10 cellular contexts compared by ENCODE assay signal in the genomic region with DNA sequence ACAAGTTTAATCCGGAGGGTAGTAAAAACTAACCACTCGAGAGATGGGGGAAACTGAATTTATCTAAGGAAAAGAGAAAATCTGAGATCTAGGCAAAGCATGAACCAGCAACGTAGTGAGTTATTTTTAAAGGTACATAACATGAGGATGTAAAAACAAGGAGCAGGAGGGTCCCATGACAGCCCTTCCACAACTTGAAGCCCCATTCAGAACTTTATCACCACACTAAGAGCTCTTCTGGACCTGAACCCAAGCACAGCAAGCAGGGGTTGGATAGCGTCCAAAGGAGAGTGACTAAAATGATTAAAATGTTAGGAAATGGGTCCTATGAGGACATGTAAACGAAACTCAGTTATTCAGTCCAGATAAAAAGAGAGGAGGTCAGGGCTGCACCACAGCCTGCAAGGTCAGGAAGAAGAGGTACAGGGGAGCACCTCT. TPM values are rescaled to one million over a fixed set of nuclear protein-coding genes. Genes with fewer than 3 reads are reported as not detected.
A peak's percentile ranks its signal among the peaks of the same experiment; 100 is the strongest.
DNase-seq lines count a peak whose midpoint lies in the region; ATAC-seq and TF ChIP-seq lines count a peak whose summit lies in the region.
"Had no signal": no experiment of that assay in that cellular context is flagged by ENCODE, and none has a peak within 500 bp of the region (broad histone marks: within the 10 kb centered on the region; RNA-seq: fewer than 3 reads in every experiment).

No MANE protein-coding gene starts in this region.

- H3K4me3 Mint-ChIP-seq in natural killer cell treated with Interleukin-12 subunit alpha and Interleukin-12 subunit beta and Interleukin-15 and Interleukin-18, amount 100 ng/mL, for 72 hours, result no peak overlapping the region
- no peak overlapping the region for H3K4me3 Mint-ChIP-seq in stimulated activated effector memory CD8-positive, alpha-beta T cell treated with anti-CD3 and anti-CD28 coated beads, Interleukin-12 subunit alpha, Interleukin-12 subunit beta, amount 100 ng/mL, for 72 hours
- H3K4me3 Mint-ChIP-seq: activated naive CD4-positive, alpha-beta T cell treated with anti-CD3 and anti-CD28 coated beads, Interleukin-2, amount 50 U/mL, for 24 hours had no signal

- no peak for TF ChIP-seq CTCF in testis (IDR thresholded peaks at IDR 0.05)
- TF ChIP-seq CTCF in GM13977 (IDR thresholded peaks at IDR 0.05; ENCODE audit: extremely low read depth, insufficient read depth, missing control alignments), result no peak

- H3K27me3 Mint-ChIP-seq in natural killer cell treated with Interleukin-12 subunit alpha and Interleukin-12 subunit beta and Interleukin-15 and Interleukin-18, amount 100 ng/mL, for 72 hours, result peaks cover 12 to 15% of the 10 kb centered on the region in 2 donors

- no peaks in the 10 kb centered on the region for H3K36me3 Mint-ChIP-seq in natural killer cell treated with Interleukin-12 subunit alpha and Interleukin-12 subunit beta and Interleukin-15 and Interleukin-18, amount 100 ng/mL, for 72 hours
- no peaks in the 10 kb centered on the region for H3K36me3 Mint-ChIP-seq in stimulated activated effector memory CD8-positive, alpha-beta T cell treated with anti-CD3 and anti-CD28 coated beads, Interleukin-12 subunit alpha, Interleukin-12 subunit beta, amount 100 ng/mL, for 72 hours
- H3K36me3 Mint-ChIP-seq: activated naive CD4-positive, alpha-beta T cell treated with anti-CD3 and anti-CD28 coated beads, Interleukin-2, amount 50 U/mL, for 24 hours had no signal

- in situ Hi-C loops in GM13977 (cut with MboI; ENCODE audit: low pct_unique_long_range_greater_than_20kb, low sequenced_read_pairs, unreplicated experiment), result no loop called here

- H3K27ac Mint-ChIP-seq in natural killer cell treated with Interleukin-12 subunit alpha and Interleukin-12 subunit beta and Interleukin-15 and Interleukin-18, amount 100 ng/mL, for 72 hours, result no peak overlapping the region
- H3K27ac Mint-ChIP-seq in stimulated activated effector memory CD8-positive, alpha-beta T cell treated with anti-CD3 and anti-CD28 coated beads, Interleukin-12 subunit alpha, Interleukin-12 subunit beta, amount 100 ng/mL, for 72 hours, result no peak overlapping the region
- H3K27ac Mint-ChIP-seq: activated naive CD4-positive, alpha-beta T cell treated with anti-CD3 and anti-CD28 coated beads, Interleukin-2, amount 50 U/mL, for 24 hours had no signal

- DNase-seq in HCEC 1CT, result peak; percentile 81
- peak; percentile 79 for DNase-seq in amniotic epithelial cell (ENCODE audit: low read depth)
- DNase-seq in left ventricle myocardium superior, result no peak
- DNase-seq in testis, result peak; percentile 43
- DNase-seq in natural killer cell treated with Interleukin-12 subunit alpha and Interleukin-12 subunit beta and Interleukin-15 and Interleukin-18, amount 100 ng/mL, for 72 hours (ENCODE audit: low spot score), result no peak
- no peak for DNase-seq in GM13977 (ENCODE audit: low spot score)
- DNase-seq in T-helper 9 cell, result no peak
- no peak for DNase-seq in stimulated activated effector memory CD8-positive, alpha-beta T cell treated with anti-CD3 and anti-CD28 coated beads, Interleukin-12 subunit alpha, Interleukin-12 subunit beta, amount 100 ng/mL, for 72 hours (ENCODE audit: low spot score in 2 of 2)
- DNase-seq: activated CD4-positive, CD25-positive, alpha-beta regulatory T cell treated with anti-CD3 and anti-CD28 coated beads, Interleukin-2, amount 50 U/mL, for 72 hours had no signal

- ATAC-seq in left ventricle myocardium superior, result peak; percentile 77
- ATAC-seq in natural killer cell treated with Interleukin-12 subunit alpha and Interleukin-12 subunit beta and Interleukin-15 and Interleukin-18, amount 100 ng/mL, for 72 hours, result no peak
- ATAC-seq in stimulated activated effector memory CD8-positive, alpha-beta T cell treated with anti-CD3 and anti-CD28 coated beads, Interleukin-12 subunit alpha, Interleukin-12 subunit beta, amount 100 ng/mL, for 72 hours, result no peak

- H3K9me3 Mint-ChIP-seq in natural killer cell treated with Interleukin-12 subunit alpha and Interleukin-12 subunit beta and Interleukin-15 and Interleukin-18, amount 100 ng/mL, for 72 hours, result no peaks in the 10 kb centered on the region
- no peaks in the 10 kb centered on the region for H3K9me3 Mint-ChIP-seq in stimulated activated effector memory CD8-positive, alpha-beta T cell treated with anti-CD3 and anti-CD28 coated beads, Interleukin-12 subunit alpha, Interleukin-12 subunit beta, amount 100 ng/mL, for 72 hours
- H3K9me3 Mint-ChIP-seq: activated naive CD4-positive, alpha-beta T cell treated with anti-CD3 and anti-CD28 coated beads, Interleukin-2, amount 50 U/mL, for 24 hours had no signal

- peaks cover 54% of the 10 kb centered on the region for H3K4me1 ChIP-seq in testis

- TF ChIP-seq POLR2A in testis (IDR thresholded peaks at IDR 0.05), result no peak

- no peaks in the 10 kb centered on the region for H3K9me3 ChIP-seq in testis

- no peaks in the 10 kb centered on the region for H3K36me3 ChIP-seq in testis (ENCODE audit: low read depth, missing control alignments)

- H3K27ac ChIP-seq in testis, result peak overlapping the region in 1 of 2 donors; percentile 9

- 22 to 37% methylated on average over 5 of the region's 5 CpGs for WGBS in testis, 2 donors

- H3K4me1 Mint-ChIP-seq in natural killer cell treated with Interleukin-12 subunit alpha and Interleukin-12 subunit beta and Interleukin-15 and Interleukin-18, amount 100 ng/mL, for 72 hours (ENCODE audit: low read depth in 2 of 2), result no peaks in the 10 kb centered on the region
- no peaks in the 10 kb centered on the region for H3K4me1 Mint-ChIP-seq in stimulated activated effector memory CD8-positive, alpha-beta T cell treated with anti-CD3 and anti-CD28 coated beads, Interleukin-12 subunit alpha, Interleukin-12 subunit beta, amount 100 ng/mL, for 72 hours
- H3K4me1 Mint-ChIP-seq: activated naive CD4-positive, alpha-beta T cell treated with anti-CD3 and anti-CD28 coated beads, Interleukin-2, amount 50 U/mL, for 24 hours had no signal

- H3K27me3 ChIP-seq in testis, result no peaks in the 10 kb centered on the region

- no peak overlapping the region for H3K4me3 ChIP-seq in testis

- intact Hi-C loops in left ventricle myocardium superior (cut with micrococcal nuclease), result no loop called here
- intact Hi-C loops in testis (cut with DNase I; ENCODE audit: low total_unique reads), result no loop called here

RNA-seq across cellular contexts. Expression of a gene that starts 16.2 kb away (rescaled TPM):
- 5.8 TPM for total RNA-seq in left ventricle myocardium superior
- 10 to 100 TPM; 26.4 to 38.9 TPM for total RNA-seq in testis
- 15.1 TPM for polyA plus RNA-seq in testis (ENCODE audit: insufficient read depth, low read depth, low replicate concordance)
- total RNA-seq in natural killer cell treated with Interleukin-12 subunit alpha and Interleukin-12 subunit beta and Interleukin-15 and Interleukin-18, amount 100 ng/mL, for 72 hours, result 1 to 10 TPM in 1 of 2 donors, under 1 TPM in 1; 0.64 to 1.3 TPM

Comparison
In these comparisons a context has a peak if more than half of its experiments do, and no peak if none do; other contexts are left out.
1. DNase-seq: peak in HCEC 1CT (single experiment), amniotic epithelial cell (single experiment) and testis (single experiment); none in left ventricle myocardium superior (single experiment), natural killer cell treated with Interleukin-12 subunit alpha and Interleukin-12 subunit beta and Interleukin-15 and Interleukin-18, amount 100 ng/mL, for 72 hours (single experiment), GM13977 (single experiment), T-helper 9 cell (single experiment) and stimulated activated effector memory CD8-positive, alpha-beta T cell treated with anti-CD3 and anti-CD28 coated beads, Interleukin-12 subunit alpha, Interleukin-12 subunit beta, amount 100 ng/mL, for 72 hours (0 of 2).